In genomic region chr5:41115281-41115680, GRCh38 we compare ENCODE assay signal across 17 cellular contexts. TPM values are rescaled to one million over a fixed set of nuclear protein-coding genes. Genes with fewer than 3 reads are reported as not detected.
A peak's percentile ranks its signal among the peaks of the same experiment; 100 is the strongest.
DNase-seq lines count a peak whose midpoint lies in the region; ATAC-seq and TF ChIP-seq lines count a peak whose summit lies in the region.
"Had no signal": no experiment of that assay in that cellular context is flagged by ENCODE, and none has a peak within 500 bp of the region (broad histone marks: within the 10 kb centered on the region; RNA-seq: fewer than 3 reads in every experiment).

No MANE protein-coding gene starts in this region.

- no peak overlapping the region for H3K4me3 ChIP-seq in brain microvascular endothelial cell (ENCODE audit: low read depth, low read length)
- no peak overlapping the region for H3K4me3 ChIP-seq in ovary
- H3K4me3 ChIP-seq: Peyer's patch had no signal

- H3K4me1 ChIP-seq in ovary (ENCODE audit: insufficient read depth): peaks cover 6% of the 10 kb centered on the region
- H3K4me1 ChIP-seq: Caco-2, Peyer's patch had no signal

- intact Hi-C loops in ovary (cut with DNase I): no loop called here
- intact Hi-C loops in head of caudate nucleus (cut with DNase I): no loop called here

- H3K27ac ChIP-seq in brain microvascular endothelial cell (no peak overlapping the region), ovary (no peak overlapping the region)
- H3K27ac ChIP-seq: Peyer's patch had no signal

- H3K9me3 ChIP-seq in ovary: no peaks in the 10 kb centered on the region
- H3K9me3 ChIP-seq: Caco-2, Peyer's patch had no signal

- no peak for TF ChIP-seq EP300 in ovary (IDR thresholded peaks at IDR 0.05)

- no peak for ATAC-seq in GM19452 (IDR thresholded peaks at IDR 0.05; ENCODE audit: unreplicated experiment)
- ATAC-seq: WTC11 had no signal

- H3K27me3 ChIP-seq in brain microvascular endothelial cell (replicated peaks) (no peaks in the 10 kb centered on the region), ovary (no peaks in the 10 kb centered on the region)
- H3K27me3 ChIP-seq: Peyer's patch had no signal

- WGBS in ovary, 3 donors: 57 to 79% (median 71%) methylated on average over 2 of the region's 2 CpGs

- TF ChIP-seq CTCF in brain microvascular endothelial cell (IDR thresholded peaks at IDR 0.05; ENCODE audit: low read depth, low read length, missing control alignments): no peak
- TF ChIP-seq CTCF in ovary (IDR thresholded peaks at IDR 0.05): no peak

- no peak for TF ChIP-seq POLR2A in ovary (IDR thresholded peaks at IDR 0.05)

- in situ Hi-C loops in brain microvascular endothelial cell (cut with HindIII; ENCODE audit: low pct_ligation_motif_present, low sequenced_read_pairs): no loop called here

- H3K36me3 ChIP-seq in brain microvascular endothelial cell (replicated peaks): no peaks in the 10 kb centered on the region
- no peaks in the 10 kb centered on the region for H3K36me3 ChIP-seq in ovary
- H3K36me3 ChIP-seq: Peyer's patch had no signal

- DNase-seq in A172 (ENCODE audit: low spot score) (peak; percentile 8), HS-5 (ENCODE audit: low read depth) (peak; percentile 72), brain microvascular endothelial cell (peak; percentile 65), medulla oblongata (ENCODE audit: extremely low spot score) (peak; percentile 6), ovary (no peak), 8988T (no peak), head of caudate nucleus (no peak)
- DNase-seq: Caco-2; kidney; NCI-H2081; NCI-H526 treated with DMSO at 0.1 percent for 48 hours; Peyer's patch; posterior cingulate gyrus; stimulated activated CD4-positive, alpha-beta T cell treated with anti-CD3 and anti-CD28 coated beads, Interleukin-15, amount 100 ng/mL, for 24 hours had no signal

RNA-seq across cellular contexts. Expression of gene MROH2B, which starts 44.1 kb away (rescaled TPM):
- not detected in 2 replicates for total RNA-seq in A172 (2014; rRNA removed; shearing (Covaris generic))
- total RNA-seq in ovary: not detected
- polyA plus RNA-seq in ovary: under 1 TPM in 1 of 2 donors, not detected in 1; 0.01 TPM
- total RNA-seq: Caco-2, cardiac septum, kidney, Peyer's patch, WTC11 had no signal

Comparison
In these comparisons a context has a peak if more than half of its experiments do, and no peak if none do; other contexts are left out.
1. DNase-seq: peak in A172 (single experiment), HS-5 (single experiment), brain microvascular endothelial cell (single experiment) and medulla oblongata (single experiment); none in ovary (0 of 5), 8988T (single experiment) and head of caudate nucleus (0 of 42).